Comparison of ENCODE assay signal across 8 cellular contexts in the genomic region with DNA sequence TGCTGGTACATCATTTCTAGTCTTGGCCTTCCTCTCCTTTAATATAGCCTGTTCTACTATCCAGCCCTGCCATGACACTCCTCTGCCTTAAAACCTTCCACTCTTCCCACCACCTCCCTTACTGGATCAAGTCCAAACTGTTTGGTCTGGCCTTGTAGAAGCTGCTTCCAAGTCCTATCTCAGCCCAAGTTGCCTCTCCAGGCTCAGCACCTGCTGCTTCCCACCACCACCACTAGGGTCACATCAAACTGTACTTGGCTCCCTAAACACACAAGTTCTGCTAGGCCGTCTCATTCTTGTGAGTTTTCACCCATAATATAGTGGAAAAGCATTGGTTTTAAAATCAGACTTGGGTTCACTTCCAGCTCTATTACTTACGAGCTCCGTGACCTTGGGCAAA.
DNase-seq lines count a peak whose midpoint lies in the region; ATAC-seq lines count a peak whose summit lies in the region.

No MANE protein-coding gene starts in this region.

- H3K4me1 Mint-ChIP-seq in activated T-cell treated with anti-CD3 and anti-CD28 coated beads, Interleukin-2, amount 50 U/mL, for 24 hours (ENCODE audit: low read depth) = peaks cover 44% of the 10 kb centered on the region

- DNase-seq in DMS 273 (lab: John Stamatoyannopoulos, UW; ENCODE audit: unreplicated experiment) = peak; percentile 69
- DNase-seq in HAP-1 (ENCODE audit: low spot score in 2 of 2) = peak; percentile 68 to 76
- DNase-seq in NCI-H82 treated with DMSO at 0.1 percent for 48 hours (lab: John Stamatoyannopoulos, UW; ENCODE audit: unreplicated experiment) = peak; percentile 8
- DNase-seq in activated T-cell treated with anti-CD3 and anti-CD28 coated beads, Interleukin-2, amount 50 U/mL, for 24 hours = peak; percentile 37
- peak; percentile 56 for DNase-seq in glomerular visceral epithelial cell (ENCODE audit: extremely low spot score)
- peak; percentile 31 to 36 for DNase-seq in stimulated activated CD4-positive, alpha-beta T cell treated with anti-CD3 and anti-CD28 coated beads, Interleukin-2, amount 100 ng/mL, for 24 hours

- no peaks in the 10 kb centered on the region for H3K9me3 ChIP-seq in HAP-1

- in situ Hi-C loops in HAP-1 (cut with MboI; ENCODE audit: low sequenced_read_pairs) = no loop called here

- H3K27me3 ChIP-seq in HAP-1 (ENCODE audit: low read depth) = no peaks in the 10 kb centered on the region

- peak overlapping the region; percentile 48 for H3K4me3 Mint-ChIP-seq in activated T-cell treated with anti-CD3 and anti-CD28 coated beads, Interleukin-2, amount 50 U/mL, for 24 hours

- H3K27ac Mint-ChIP-seq in activated T-cell treated with anti-CD3 and anti-CD28 coated beads, Interleukin-2, amount 50 U/mL, for 24 hours = no peak overlapping the region

- H3K9me3 Mint-ChIP-seq in activated T-cell treated with anti-CD3 and anti-CD28 coated beads, Interleukin-2, amount 50 U/mL, for 24 hours = peaks cover 6% of the 10 kb centered on the region

- H3K4me3 ChIP-seq in HAP-1 = peak overlapping the region; percentile 69

- H3K36me3 ChIP-seq in HAP-1 (replicated peaks) = no peaks in the 10 kb centered on the region; the same call in 1 of the 2 replicates

- H3K27me3 Mint-ChIP-seq in activated T-cell treated with anti-CD3 and anti-CD28 coated beads, Interleukin-2, amount 50 U/mL, for 24 hours = peaks cover 10% of the 10 kb centered on the region

- ATAC-seq in GM19035 (IDR thresholded peaks at IDR 0.05; ENCODE audit: unreplicated experiment) = no peak
- no peak for ATAC-seq in HG03571 (IDR thresholded peaks at IDR 0.05; ENCODE audit: unreplicated experiment)

- H3K36me3 Mint-ChIP-seq in activated T-cell treated with anti-CD3 and anti-CD28 coated beads, Interleukin-2, amount 50 U/mL, for 24 hours (ENCODE audit: low read depth) = peaks cover 19% of the 10 kb centered on the region

- peaks cover 7% of the 10 kb centered on the region for H3K4me1 ChIP-seq in HAP-1

Comparison
In these comparisons a context has a peak if more than half of its experiments do, and no peak if none do; other contexts are left out.
1. DNase-seq: peak in every context shown above with its lines; median percentile 72 in HAP-1; 69 in DMS 273; 56 in glomerular visceral epithelial cell; 37 in activated T-cell treated with anti-CD3 and anti-CD28 coated beads, Interleukin-2, amount 50 U/mL, for 24 hours; 34 in stimulated activated CD4-positive, alpha-beta T cell treated with anti-CD3 and anti-CD28 coated beads, Interleukin-2, amount 100 ng/mL, for 24 hours; 8 in NCI-H82 treated with DMSO at 0.1 percent for 48 hours.